ENCODE assay signal across 8 cellular contexts in genomic region chr19:48493718-48494515, GRCh38. TPM values are rescaled to one million over a fixed set of nuclear protein-coding genes. Genes with fewer than 3 reads are reported as not detected.
DNase-seq lines count a peak whose midpoint lies in the region; ATAC-seq and TF ChIP-seq lines count a peak whose summit lies in the region.

No MANE protein-coding gene starts in this region.

- no peaks in the 10 kb centered on the region for H3K9me2 ChIP-seq in GM23338 (ENCODE audit: insufficient read depth)

- H3K4me3 ChIP-seq in GM23338, result peak overlapping the region; percentile 62
- peak overlapping the region; percentile 71 for H3K4me3 ChIP-seq in right cardiac atrium (ENCODE audit: low read length)

- H3K27ac ChIP-seq in GM23338 (ENCODE audit: low read depth) (no peak overlapping the region), right cardiac atrium (ENCODE audit: low read length) (peak overlapping the region; percentile 28)

- H3F3A ChIP-seq in GM23338 (replicated peaks; ENCODE audit: low read depth), result peaks cover 31% of the 10 kb centered on the region

- CTCF ChIA-PET in activated CD4-positive, alpha-beta memory T cell treated with anti-CD3 and anti-CD28 coated beads for 36 hours (lab: Charles Lee), result interaction anchor here (0.9 to 2.3 kb wide), 5 partner anchors 10 to 115 kb away, joined by 4 to 19 read pairs (median 8); no protein-coding TSS in a partner anchor

- DNase-seq in GM23338 (ENCODE audit: low spot score), result peak; percentile 15
- no peak for DNase-seq in activated CD4-positive, alpha-beta memory T cell treated with anti-CD3 and anti-CD28 coated beads for 36 hours
- peak in 1 of 3 donors; percentile 62 for DNase-seq in right cardiac atrium
- DNase-seq in NCI-H1105 (lab: John Stamatoyannopoulos, UW), result no peak
- DNase-seq in KBM-7, result no peak
- no peak for DNase-seq in AG08395 (ENCODE audit: low spot score)

- in situ Hi-C loops in KBM-7 (cut with MboI; ENCODE audit: low pct_unique_long_range_greater_than_20kb, low sequenced_read_pairs), result no loop called here

- no peak overlapping the region for H2AFZ ChIP-seq in GM23338

- ATAC-seq in GM23338 (no peak), right cardiac atrium (peak in 1 of 2 donors; percentile 2), HG03432 (IDR thresholded peaks at IDR 0.05; ENCODE audit: unreplicated experiment) (no peak)
- ATAC-seq in stimulated activated memory B cell treated with anti-CD40 and anti-IgM and Interleukin-4, amounts not matched to agents 10 μg/mL and 1 μg/mL and 100 μg/mL, for 72 hours, result no peak

- TF ChIP-seq CTCF in GM23338 (conservative IDR thresholded peaks at IDR 0.05; ENCODE audit: low read depth in 2 of 2), result no peak

- peak overlapping the region; percentile 76 for H3K4me3 Mint-ChIP-seq in GM23338
- peak overlapping the region; percentile 62 for H3K4me3 Mint-ChIP-seq in activated CD4-positive, alpha-beta memory T cell treated with anti-CD3 and anti-CD28 coated beads for 36 hours
- peak overlapping the region; percentile 65 for H3K4me3 Mint-ChIP-seq in stimulated activated memory B cell treated with anti-CD40 and anti-IgM and Interleukin-4, amounts not matched to agents 10 μg/mL and 1 μg/mL and 100 μg/mL, for 72 hours

- peaks cover 23% of the 10 kb centered on the region for H3K4me1 ChIP-seq in GM23338 (ENCODE audit: insufficient read depth)
- H3K4me1 ChIP-seq in right cardiac atrium (ENCODE audit: control insufficient read depth, insufficient read depth, low read length), result no peaks in the 10 kb centered on the region

- POLR2A ChIA-PET in activated CD4-positive, alpha-beta memory T cell treated with anti-CD3 and anti-CD28 coated beads for 36 hours (lab: Charles Lee), result interaction anchor here (0.7 to 1.3 kb wide), 2 partner anchors 13 to 17 kb away, joined by 3 read pairs; no protein-coding TSS in a partner anchor

- intact Hi-C loops in activated CD4-positive, alpha-beta memory T cell treated with anti-CD3 and anti-CD28 coated beads for 36 hours (cut with micrococcal nuclease), result loop anchor here (1.0 to 5.0 kb wide), 4 partner anchors 8 to 172 kb away; a partner anchor contains a TSS
- intact Hi-C loops in right cardiac atrium (cut with DNase I), result loop anchor here in 2 of 4 donors (5.0 kb wide), 2 partner anchors 88 to 93 kb away; no protein-coding TSS in a partner anchor

- H3K9me3 Mint-ChIP-seq in GM23338, result no peaks in the 10 kb centered on the region; the same call in 2 of the 3 replicates
- no peaks in the 10 kb centered on the region for H3K9me3 Mint-ChIP-seq in activated CD4-positive, alpha-beta memory T cell treated with anti-CD3 and anti-CD28 coated beads for 36 hours
- H3K9me3 Mint-ChIP-seq in stimulated activated memory B cell treated with anti-CD40 and anti-IgM and Interleukin-4, amounts not matched to agents 10 μg/mL and 1 μg/mL and 100 μg/mL, for 72 hours, result peaks cover 5% of the 10 kb centered on the region

- peaks cover 5% of the 10 kb centered on the region; the same call in 1 of the 2 replicates for H4K20me1 ChIP-seq in GM23338 (replicated peaks; ENCODE audit: insufficient read depth)

- 7% methylated on average over 74 of the region's 74 CpGs for WGBS in right cardiac atrium

- H3K36me3 ChIP-seq in GM23338 (ENCODE audit: insufficient read depth), result no peaks in the 10 kb centered on the region

- 0 out of 2 replicates have a peak, but pooled peaks cover 2% of the 10 kb centered on the region for H3K27me3 ChIP-seq in GM23338 (ENCODE audit: insufficient read depth)
- no peaks in the 10 kb centered on the region for H3K27me3 ChIP-seq in right cardiac atrium (ENCODE audit: control insufficient read depth, insufficient read depth)

- no peaks in the 10 kb centered on the region for H3K9me3 ChIP-seq in right cardiac atrium (ENCODE audit: control insufficient read depth, low read length)

- H3K27ac Mint-ChIP-seq in GM23338, result no peak overlapping the region
- H3K27ac Mint-ChIP-seq in activated CD4-positive, alpha-beta memory T cell treated with anti-CD3 and anti-CD28 coated beads for 36 hours, result no peak overlapping the region
- H3K27ac Mint-ChIP-seq in stimulated activated memory B cell treated with anti-CD40 and anti-IgM and Interleukin-4, amounts not matched to agents 10 μg/mL and 1 μg/mL and 100 μg/mL, for 72 hours, result peak overlapping the region; percentile 67

- peaks cover 20% of the 10 kb centered on the region for H3K27me3 Mint-ChIP-seq in GM23338 (ENCODE audit: insufficient read depth, low read depth, poor library complexity)
- H3K27me3 Mint-ChIP-seq in activated CD4-positive, alpha-beta memory T cell treated with anti-CD3 and anti-CD28 coated beads for 36 hours, result peaks cover 47% of the 10 kb centered on the region
- peaks cover 79% of the 10 kb centered on the region for H3K27me3 Mint-ChIP-seq in stimulated activated memory B cell treated with anti-CD40 and anti-IgM and Interleukin-4, amounts not matched to agents 10 μg/mL and 1 μg/mL and 100 μg/mL, for 72 hours

- no peaks in the 10 kb centered on the region; the same call in 2 of the 3 replicates for H3K36me3 Mint-ChIP-seq in GM23338 (ENCODE audit: low read depth)
- H3K36me3 Mint-ChIP-seq in activated CD4-positive, alpha-beta memory T cell treated with anti-CD3 and anti-CD28 coated beads for 36 hours, result no peaks in the 10 kb centered on the region
- peaks cover 12% of the 10 kb centered on the region for H3K36me3 Mint-ChIP-seq in stimulated activated memory B cell treated with anti-CD40 and anti-IgM and Interleukin-4, amounts not matched to agents 10 μg/mL and 1 μg/mL and 100 μg/mL, for 72 hours

- H3K4me2 ChIP-seq in GM23338, result peak overlapping the region; percentile 82

- peaks cover 21% of the 10 kb centered on the region for H3K4me1 Mint-ChIP-seq in GM23338
- H3K4me1 Mint-ChIP-seq in activated CD4-positive, alpha-beta memory T cell treated with anti-CD3 and anti-CD28 coated beads for 36 hours (ENCODE audit: low read depth), result peaks cover 32% of the 10 kb centered on the region
- peaks cover 53% of the 10 kb centered on the region for H3K4me1 Mint-ChIP-seq in stimulated activated memory B cell treated with anti-CD40 and anti-IgM and Interleukin-4, amounts not matched to agents 10 μg/mL and 1 μg/mL and 100 μg/mL, for 72 hours

- H3K79me2 ChIP-seq in GM23338 (replicated peaks; ENCODE audit: insufficient read depth), result no peaks in the 10 kb centered on the region

TF ChIP-seq in GM23338, 12 proteins besides CTCF, POLR2A, EP300 and RAD21:
- TF ChIP-seq STAT1 (IDR thresholded peaks at IDR 0.05; ENCODE audit: unreplicated experiment), result no peak
- no peak for TF ChIP-seq ZNF114 (CRISPR knock-in tag; IDR thresholded peaks at IDR 0.05)
- peak; percentile 38 for TF ChIP-seq POLR2AphosphoS5 (IDR thresholded peaks at IDR 0.05; ENCODE audit: low read depth)

RNA-seq across cellular contexts. Expression of gene LMTK3, which starts 17.7 kb away (rescaled TPM):
- 5.7 and 11.8 TPM in 2 replicates for total RNA-seq in GM23338 (2014; rRNA removed; shearing (Covaris generic))
- polyA plus RNA-seq in GM23338 (2016; fragmentation: Nextera tagmentation; extraction: Ambion mirVana), result 1.6 and 2.0 TPM in 2 replicates
- 1 to 10 TPM; 3.6 to 3.8 TPM for total RNA-seq in activated CD4-positive, alpha-beta memory T cell treated with anti-CD3 and anti-CD28 coated beads for 36 hours
- 1 to 10 TPM; 3.1 to 7.2 (median 5.5) TPM for total RNA-seq in right cardiac atrium
- polyA plus RNA-seq in right cardiac atrium, result 2.9 TPM

RNA-seq across cellular contexts. Expression of gene CYTH2, which starts 24.7 kb away (rescaled TPM):
- total RNA-seq in GM23338 (2014; rRNA removed; shearing (Covaris generic)), result 42.6 and 60.4 TPM in 2 replicates
- polyA plus RNA-seq in GM23338 (2016; fragmentation: Nextera tagmentation; extraction: Ambion mirVana) (38.8 and 41.1 TPM in 2 replicates), right cardiac atrium (27.4 TPM)
- total RNA-seq in activated CD4-positive, alpha-beta memory T cell treated with anti-CD3 and anti-CD28 coated beads for 36 hours, result 10 to 100 TPM; 31.5 to 33.6 TPM
- 10 to 100 TPM; 26.0 to 35.0 (median 29.2) TPM for total RNA-seq in right cardiac atrium

RNA-seq across cellular contexts. Expression of gene KCNJ14, which starts 38.5 kb away (rescaled TPM):
- total RNA-seq in GM23338 (2014; rRNA removed; shearing (Covaris generic)), result 0.94 and 1.2 TPM in 2 replicates
- polyA plus RNA-seq in GM23338 (2016; fragmentation: Nextera tagmentation; extraction: Ambion mirVana) (0.73 and 0.81 TPM in 2 replicates), right cardiac atrium (0.16 TPM)
- total RNA-seq in activated CD4-positive, alpha-beta memory T cell treated with anti-CD3 and anti-CD28 coated beads for 36 hours, result 1 to 10 TPM; 1.2 TPM
- total RNA-seq in right cardiac atrium, result under 1 TPM; 0.20 to 0.75 (median 0.23) TPM

RNA-seq across cellular contexts. Expression of gene GRWD1, which starts 48.1 kb away (rescaled TPM):
- 58.0 and 64.6 TPM in 2 replicates for total RNA-seq in GM23338 (2014; rRNA removed; shearing (Covaris generic))
- polyA plus RNA-seq in GM23338 (2016; fragmentation: Nextera tagmentation; extraction: Ambion mirVana) (23.2 and 25.8 TPM in 2 replicates), right cardiac atrium (7.2 TPM)
- 10 to 100 TPM; 38.8 to 45.3 TPM for total RNA-seq in activated CD4-positive, alpha-beta memory T cell treated with anti-CD3 and anti-CD28 coated beads for 36 hours
- 10 to 100 TPM; 16.0 to 20.4 (median 17.3) TPM for total RNA-seq in right cardiac atrium

RNA-seq across cellular contexts. Expression of gene SULT2B1, which starts 58.1 kb away (rescaled TPM):
- total RNA-seq in GM23338 (2014; rRNA removed; shearing (Covaris generic)), result 1.3 TPM in 1 of 2 replicates, not detected in the other
- polyA plus RNA-seq in GM23338 (2016; fragmentation: Nextera tagmentation; extraction: Ambion mirVana), result 2.3 and 2.5 TPM in 2 replicates
- not detected for total RNA-seq in activated CD4-positive, alpha-beta memory T cell treated with anti-CD3 and anti-CD28 coated beads for 36 hours
- under 1 TPM in 2 of 4 donors, not detected in 2; 0.25 to 0.76 TPM for total RNA-seq in right cardiac atrium
- polyA plus RNA-seq in right cardiac atrium, result 0.14 TPM
